In genomic region chr1:151840421-151840820, GRCh38 we compare ENCODE assay signal across 9 cellular contexts. TPM values are rescaled to one million over a fixed set of nuclear protein-coding genes. Genes with fewer than 3 reads are reported as not detected.
A peak's percentile ranks its signal among the peaks of the same experiment; 100 is the strongest.
DNase-seq lines count a peak whose midpoint lies in the region; ATAC-seq and TF ChIP-seq lines count a peak whose summit lies in the region.
"Had no signal": no experiment of that assay in that cellular context is flagged by ENCODE, and none has a peak within 500 bp of the region (broad histone marks: within the 10 kb centered on the region; RNA-seq: fewer than 3 reads in every experiment).

No MANE protein-coding gene starts in this region.

- H3K9me3 ChIP-seq in ES-I3 (ENCODE audit: control insufficient read depth, insufficient read depth, low read length) (no peaks in the 10 kb centered on the region), Peyer's patch (no peaks in the 10 kb centered on the region), endodermal cell (ENCODE audit: control insufficient read depth, low read length) (no peaks in the 10 kb centered on the region), neuronal stem cell (replicated peaks in 1 of 2; ENCODE audit: control insufficient read depth in 2 of 2, insufficient read depth in 1 of 2, low read depth in 1 of 2, low read length in 2 of 2) (peaks cover 2 to 6% of the 10 kb centered on the region in 2 donors)

- H3K4ac ChIP-seq in neuronal stem cell (ENCODE audit: low read length), result peak overlapping the region; percentile 19

- H3K14ac ChIP-seq in neuronal stem cell (ENCODE audit: low read length), result no peak overlapping the region

- H2BK12ac ChIP-seq in neuronal stem cell (ENCODE audit: low read length), result no peak overlapping the region

- peak overlapping the region; percentile 87 for H2BK5ac ChIP-seq in neuronal stem cell (ENCODE audit: low read length)

- no peaks in the 10 kb centered on the region for H3K36me3 ChIP-seq in ES-I3 (ENCODE audit: insufficient read depth, low read length)
- no peaks in the 10 kb centered on the region for H3K36me3 ChIP-seq in Peyer's patch
- H3K36me3 ChIP-seq in endodermal cell (ENCODE audit: control insufficient read depth, insufficient read depth, low read length), result no peaks in the 10 kb centered on the region
- H3K36me3 ChIP-seq in neuronal stem cell (replicated peaks in 1 of 2; ENCODE audit: control insufficient read depth in 2 of 2, insufficient read depth in 2 of 2, low read length in 2 of 2), result no peaks in the 10 kb centered on the region

- ATAC-seq in GM21360 (IDR thresholded peaks at IDR 0.05; ENCODE audit: unreplicated experiment), result no peak

- H3K4me3 ChIP-seq in Peyer's patch, result peak overlapping the region in 2 of 4 donors; percentile 51 to 53
- peak overlapping the region; percentile 74 for H3K4me3 ChIP-seq in endodermal cell (ENCODE audit: low read length)
- H3K4me3 ChIP-seq in neuronal stem cell (ENCODE audit: low read length in 2 of 2), result no peak overlapping the region

- H3K9ac ChIP-seq in ES-I3 (ENCODE audit: low read depth, low read length) (peak overlapping the region; percentile 63), endodermal cell (ENCODE audit: extremely low read depth, low read length, poor library complexity, severe bottlenecking) (no peak overlapping the region), neuronal stem cell (ENCODE audit: low read depth, low read length, poor library complexity) (peak overlapping the region; percentile 2)

- no peak for DNase-seq in Peyer's patch
- no peak for DNase-seq in endodermal cell
- DNase-seq in neuronal stem cell (ENCODE audit: low spot score), result no peak
- no peak for DNase-seq in NCI-H187 treated with DMSO at 0.1 percent for 48 hours (lab: John Stamatoyannopoulos, UW)
- no peak for DNase-seq in hepatic stellate cell (ENCODE audit: low spot score)
- no peak for DNase-seq in NCI-H774 (lab: John Stamatoyannopoulos, UW)

- H3K36me3 Mint-ChIP-seq in endodermal cell (ENCODE audit: low read depth), result no peaks in the 10 kb centered on the region

- H3K4me1 ChIP-seq in ES-I3 (ENCODE audit: insufficient read depth, low read length) (peaks cover 17% of the 10 kb centered on the region), Peyer's patch (peaks cover 0 to 38% (median 12%) of the 10 kb centered on the region in 4 donors), endodermal cell (ENCODE audit: control insufficient read depth, insufficient read depth, low read length) (no peaks in the 10 kb centered on the region), neuronal stem cell (ENCODE audit: control insufficient read depth in 2 of 2, insufficient read depth in 1 of 2, low read depth in 1 of 2, low read length in 2 of 2) (peaks cover 3 to 16% of the 10 kb centered on the region in 2 donors)

- peak overlapping the region; percentile 23 for H3K4me2 ChIP-seq in neuronal stem cell (ENCODE audit: insufficient read depth, low read length, poor library complexity, severe bottlenecking)

- H3K79me1 ChIP-seq in neuronal stem cell (ENCODE audit: low read depth, low read length), result no peaks in the 10 kb centered on the region

- no peak overlapping the region for H2AK5ac ChIP-seq in neuronal stem cell (ENCODE audit: low read depth, low read length)

- no peak for TF ChIP-seq POLR2A in Peyer's patch (IDR thresholded peaks at IDR 0.05)

- peak overlapping the region; percentile 79 for H2AFZ ChIP-seq in neuronal stem cell (ENCODE audit: low read length)

- H3K18ac ChIP-seq in neuronal stem cell (ENCODE audit: low read length), result peak overlapping the region; percentile 86

- no peak overlapping the region for H3K27ac Mint-ChIP-seq in endodermal cell

- H3K27me3 Mint-ChIP-seq in endodermal cell (ENCODE audit: insufficient read depth), result peaks cover 36% of the 10 kb centered on the region

- H3K27me3 ChIP-seq in Peyer's patch (no peaks in the 10 kb centered on the region), endodermal cell (ENCODE audit: control insufficient read depth, insufficient read depth, low read length, poor library complexity, severe bottlenecking) (peaks cover 49% of the 10 kb centered on the region), neuronal stem cell (ENCODE audit: control insufficient read depth in 3 of 3, insufficient read depth in 3 of 3, low read depth in 1 of 3, low read length in 3 of 3) (peaks cover 22 to 82% (median 42%) of the 10 kb centered on the region in 3 experiments)

- H3K23ac ChIP-seq in neuronal stem cell (ENCODE audit: low read depth, low read length, poor library complexity), result no peak overlapping the region

- H3K27ac ChIP-seq in Peyer's patch, result peak overlapping the region; percentile 55 to 78 (median 72)
- no peak overlapping the region for H3K27ac ChIP-seq in endodermal cell (ENCODE audit: low read depth, low read length)
- no peak overlapping the region for H3K27ac ChIP-seq in neuronal stem cell (replicated peaks; ENCODE audit: low read length)

- peak overlapping the region; percentile 71 for H3K4me3 Mint-ChIP-seq in endodermal cell

- H4K91ac ChIP-seq in neuronal stem cell (ENCODE audit: low read depth, low read length, poor library complexity), result peak overlapping the region; percentile 12

- H2BK120ac ChIP-seq in neuronal stem cell (ENCODE audit: low read depth, low read length), result no peak overlapping the region

- H3K4me1 Mint-ChIP-seq in endodermal cell, result peaks cover 8% of the 10 kb centered on the region

- H3K9me3 Mint-ChIP-seq in endodermal cell, result no peaks in the 10 kb centered on the region

- TF ChIP-seq CTCF in Peyer's patch (IDR thresholded peaks at IDR 0.05), result no peak
- no peak for TF ChIP-seq CTCF in endodermal cell (conservative IDR thresholded peaks at IDR 0.05)

- no peak overlapping the region for H4K8ac ChIP-seq in neuronal stem cell (ENCODE audit: low read depth, low read length)

- H2BK15ac ChIP-seq in neuronal stem cell (ENCODE audit: low read length), result peak overlapping the region; percentile 93

RNA-seq across cellular contexts. Expression of gene C2CD4D, which starts 0.8 kb away (rescaled TPM):
- under 1 TPM in 1 of 4 donors, not detected in 3; 0.54 TPM for total RNA-seq in Peyer's patch
- under 1 TPM; 0.44 to 0.82 TPM for total RNA-seq in endodermal cell
- polyA plus RNA-seq in endodermal cell (2013, experiment 1 of 2), result not detected
- not detected for polyA plus RNA-seq in endodermal cell (2013, experiment 2 of 2)
- polyA plus RNA-seq in neuronal stem cell (2013, experiment 1 of 2), result 0.17 TPM
- 0.17 TPM for polyA plus RNA-seq in neuronal stem cell (2013, experiment 2 of 2)
- total RNA-seq: skeletal muscle tissue had no signal

RNA-seq across cellular contexts. Expression of gene RORC, which starts 8.8 kb away (rescaled TPM):
- 10 to 100 TPM; 10.7 to 70.1 (median 46.0) TPM for total RNA-seq in Peyer's patch
- not detected for total RNA-seq in endodermal cell
- polyA plus RNA-seq in endodermal cell (2013, experiment 1 of 2), result 0.14 TPM
- polyA plus RNA-seq in endodermal cell (2013, experiment 2 of 2), result not detected
- polyA plus RNA-seq in neuronal stem cell (2013, experiment 1 of 2), result 0.01 TPM
- polyA plus RNA-seq in neuronal stem cell (2013, experiment 2 of 2), result 0.01 TPM

RNA-seq across cellular contexts. Expression of gene THEM5, which starts 13.1 kb away (rescaled TPM):
- total RNA-seq in Peyer's patch, result not detected
- not detected for total RNA-seq in endodermal cell
- not detected for polyA plus RNA-seq in endodermal cell (2013, experiment 1 of 2)
- polyA plus RNA-seq in endodermal cell (2013, experiment 2 of 2), result not detected
- not detected for polyA plus RNA-seq in neuronal stem cell (2013, experiment 1 of 2)
- polyA plus RNA-seq in neuronal stem cell (2013, experiment 2 of 2), result not detected
- total RNA-seq: skeletal muscle tissue had no signal

RNA-seq across cellular contexts. Expression of gene LINGO4, which starts 35.2 kb away (rescaled TPM):
- total RNA-seq in Peyer's patch (1 to 10 TPM in 3 of 4 donors, not detected in 1; 1.0 to 1.3 (median 1.1) TPM), endodermal cell (not detected)
- not detected for polyA plus RNA-seq in endodermal cell (2013, experiment 1 of 2)
- not detected for polyA plus RNA-seq in endodermal cell (2013, experiment 2 of 2)
- polyA plus RNA-seq in neuronal stem cell (2013, experiment 1 of 2), result not detected
- polyA plus RNA-seq in neuronal stem cell (2013, experiment 2 of 2), result not detected

RNA-seq across cellular contexts. Expression of gene TDRKH, which starts 50.1 kb away (rescaled TPM):
- total RNA-seq in Peyer's patch, result 1 to 10 TPM; 1.2 to 5.0 (median 3.6) TPM
- total RNA-seq in endodermal cell, result 10 to 100 TPM; 14.9 to 15.0 TPM
- 28.5 TPM for polyA plus RNA-seq in endodermal cell (2013, experiment 1 of 2)
- polyA plus RNA-seq in endodermal cell (2013, experiment 2 of 2), result 25.6 TPM
- 16.6 TPM for polyA plus RNA-seq in neuronal stem cell (2013, experiment 1 of 2)
- 15.8 TPM for polyA plus RNA-seq in neuronal stem cell (2013, experiment 2 of 2)

Comparison
In these comparisons a context has a peak if more than half of its experiments do, and no peak if none do; other contexts are left out.
1. H3K27ac ChIP-seq: peak in Peyer's patch (4 of 4); none in endodermal cell (single experiment) and neuronal stem cell (single experiment).
2. RNA of gene RORC, which starts 8.8 kb away (total RNA-seq): 10.7 to 70.1 TPM in Peyer's patch; not detected in endodermal cell; every median in the first group is over 10 times any median in the second.